Comparison of ENCODE assay signal across 10 cellular contexts in the genomic region with DNA sequence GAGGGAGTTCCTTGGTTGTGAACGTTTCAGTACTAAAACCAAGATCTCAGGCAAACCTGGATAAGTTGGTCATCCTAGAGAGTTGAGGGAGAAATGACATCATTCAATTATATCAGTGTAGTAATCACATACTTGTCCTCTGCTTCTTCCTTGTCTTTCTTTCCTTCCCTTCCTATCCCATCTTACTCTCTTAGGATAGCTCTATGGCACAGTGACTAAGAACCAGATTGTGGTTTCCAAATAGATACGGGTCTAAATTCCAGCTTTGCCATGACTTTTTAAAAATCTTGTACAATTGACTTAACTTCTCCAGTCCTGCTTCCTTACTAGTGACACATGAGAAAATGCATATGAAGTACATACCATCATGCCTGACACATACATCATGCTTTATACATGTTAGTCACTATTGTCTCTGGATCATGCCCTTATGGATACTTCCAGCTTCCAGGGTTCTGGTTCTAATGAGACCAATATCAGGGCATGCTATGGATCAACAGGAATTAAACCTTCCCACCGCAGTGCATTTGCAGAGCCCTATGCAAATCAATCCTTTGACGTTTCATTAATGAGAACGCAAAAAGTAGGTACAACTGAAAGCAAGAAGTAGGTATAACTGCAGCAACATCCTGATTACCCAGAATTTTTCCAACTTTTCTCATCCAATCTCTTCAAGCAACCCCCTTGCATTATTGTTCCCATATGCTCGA.
A peak's percentile ranks its signal among the peaks of the same experiment; 100 is the strongest.
DNase-seq lines count a peak whose midpoint lies in the region; ATAC-seq and TF ChIP-seq lines count a peak whose summit lies in the region.
"Had no signal": no experiment of that assay in that cellular context is flagged by ENCODE, and none has a peak within 500 bp of the region (broad histone marks: within the 10 kb centered on the region; RNA-seq: fewer than 3 reads in every experiment).

No MANE protein-coding gene starts in this region.

- DNase-seq in activated CD4-positive, alpha-beta T cell treated with anti-CD3 and anti-CD28 coated beads, Interleukin-2, amount 10 ng/mL, durations not matched to agents 7 days and 5 days, result no peak
- no peak for DNase-seq in activated CD4-positive, alpha-beta T cell treated with anti-CD3 and anti-CD28 coated beads, Interleukin-2, amount 50 U/mL, for 4 hours
- no peak for DNase-seq in activated T-helper 2 cell treated with anti-CD3 and anti-CD28 coated beads, Interferon-gamma antibody, Interleukin-2, Interleukin-4, amounts not matched to agents 10 μg/mL and 5 μg/mL and 100 μg/mL, durations not matched to agents 14 hours and 24 hours and 36 hours (ENCODE audit: low spot score)
- DNase-seq in glutamatergic neuron, result no peak
- DNase-seq in DMS53 treated with DMSO at 0.1 percent for 48 hours (lab: John Stamatoyannopoulos, UW; ENCODE audit: unreplicated experiment), result no peak
- DNase-seq in DMS 273 (lab: John Stamatoyannopoulos, UW; ENCODE audit: unreplicated experiment), result no peak
- DNase-seq in SKM-1 (lab: John Stamatoyannopoulos, UW; ENCODE audit: unreplicated experiment), result no peak
- DNase-seq: activated CD4-positive, CD25-positive, alpha-beta regulatory T cell; NCI-H2171 treated with DMSO at 0.1 percent for 48 hours had no signal

- H3K27me3 Mint-ChIP-seq in activated CD4-positive, alpha-beta T cell treated with anti-CD3 and anti-CD28 coated beads, Interleukin-2, amount 10 ng/mL, durations not matched to agents 7 days and 5 days, result no peaks in the 10 kb centered on the region
- no peaks in the 10 kb centered on the region for H3K27me3 Mint-ChIP-seq in activated T-helper 2 cell treated with anti-CD3 and anti-CD28 coated beads, Interferon-gamma antibody, Interleukin-2, Interleukin-4, amounts not matched to agents 10 μg/mL and 5 μg/mL and 100 μg/mL, durations not matched to agents 14 hours and 24 hours and 36 hours (ENCODE audit: low read depth)
- peaks cover 5% of the 10 kb centered on the region for H3K27me3 Mint-ChIP-seq in glutamatergic neuron (ENCODE audit: unreplicated experiment)
- no peaks in the 10 kb centered on the region for H3K27me3 Mint-ChIP-seq in stimulated activated memory B cell treated with anti-CD40 and anti-IgM and Interleukin-4, amounts not matched to agents 10 μg/mL and 1 μg/mL and 100 μg/mL, for 72 hours

- H3K36me3 Mint-ChIP-seq in activated CD4-positive, alpha-beta T cell treated with anti-CD3 and anti-CD28 coated beads, Interleukin-2, amount 10 ng/mL, durations not matched to agents 7 days and 5 days (ENCODE audit: low read depth), result no peaks in the 10 kb centered on the region
- no peaks in the 10 kb centered on the region for H3K36me3 Mint-ChIP-seq in activated T-helper 2 cell treated with anti-CD3 and anti-CD28 coated beads, Interferon-gamma antibody, Interleukin-2, Interleukin-4, amounts not matched to agents 10 μg/mL and 5 μg/mL and 100 μg/mL, durations not matched to agents 14 hours and 24 hours and 36 hours (ENCODE audit: low read depth)
- H3K36me3 Mint-ChIP-seq in glutamatergic neuron (ENCODE audit: unreplicated experiment), result no peaks in the 10 kb centered on the region
- no peaks in the 10 kb centered on the region for H3K36me3 Mint-ChIP-seq in stimulated activated memory B cell treated with anti-CD40 and anti-IgM and Interleukin-4, amounts not matched to agents 10 μg/mL and 1 μg/mL and 100 μg/mL, for 72 hours

- CTCF ChIA-PET in activated CD4-positive, alpha-beta T cell treated with anti-CD3 and anti-CD28 coated beads, Interleukin-2, amount 10 ng/mL, durations not matched to agents 7 days and 5 days (lab: Charles Lee), result interaction anchor here (0.7 to 1.3 kb wide), 4 partner anchors 9 to 95 kb away, joined by 3 read pairs; no protein-coding TSS in a partner anchor

- H3K4me3 Mint-ChIP-seq in activated CD4-positive, alpha-beta T cell treated with anti-CD3 and anti-CD28 coated beads, Interleukin-2, amount 10 ng/mL, durations not matched to agents 7 days and 5 days, result no peak overlapping the region
- H3K4me3 Mint-ChIP-seq in activated T-helper 2 cell treated with anti-CD3 and anti-CD28 coated beads, Interferon-gamma antibody, Interleukin-2, Interleukin-4, amounts not matched to agents 10 μg/mL and 5 μg/mL and 100 μg/mL, durations not matched to agents 14 hours and 24 hours and 36 hours (ENCODE audit: low read depth), result peak overlapping the region; percentile 41
- peak overlapping the region; percentile 55 for H3K4me3 Mint-ChIP-seq in glutamatergic neuron (ENCODE audit: unreplicated experiment)
- H3K4me3 Mint-ChIP-seq in stimulated activated memory B cell treated with anti-CD40 and anti-IgM and Interleukin-4, amounts not matched to agents 10 μg/mL and 1 μg/mL and 100 μg/mL, for 72 hours, result peak overlapping the region; percentile 64

- H3K4me1 Mint-ChIP-seq in activated CD4-positive, alpha-beta T cell treated with anti-CD3 and anti-CD28 coated beads, Interleukin-2, amount 10 ng/mL, durations not matched to agents 7 days and 5 days, result peaks cover 80% of the 10 kb centered on the region
- H3K4me1 Mint-ChIP-seq in activated T-helper 2 cell treated with anti-CD3 and anti-CD28 coated beads, Interferon-gamma antibody, Interleukin-2, Interleukin-4, amounts not matched to agents 10 μg/mL and 5 μg/mL and 100 μg/mL, durations not matched to agents 14 hours and 24 hours and 36 hours (ENCODE audit: low read depth), result peaks cover 82% of the 10 kb centered on the region
- peaks cover 53% of the 10 kb centered on the region for H3K4me1 Mint-ChIP-seq in glutamatergic neuron (ENCODE audit: low read depth, unreplicated experiment)
- H3K4me1 Mint-ChIP-seq in stimulated activated memory B cell treated with anti-CD40 and anti-IgM and Interleukin-4, amounts not matched to agents 10 μg/mL and 1 μg/mL and 100 μg/mL, for 72 hours, result peaks cover 77% of the 10 kb centered on the region

- H3K27ac Mint-ChIP-seq in activated CD4-positive, alpha-beta T cell treated with anti-CD3 and anti-CD28 coated beads, Interleukin-2, amount 10 ng/mL, durations not matched to agents 7 days and 5 days, result peak overlapping the region; percentile 54
- H3K27ac Mint-ChIP-seq in activated T-helper 2 cell treated with anti-CD3 and anti-CD28 coated beads, Interferon-gamma antibody, Interleukin-2, Interleukin-4, amounts not matched to agents 10 μg/mL and 5 μg/mL and 100 μg/mL, durations not matched to agents 14 hours and 24 hours and 36 hours, result peak overlapping the region; percentile 93
- peak overlapping the region; percentile 67 for H3K27ac Mint-ChIP-seq in glutamatergic neuron (ENCODE audit: unreplicated experiment)
- H3K27ac Mint-ChIP-seq in stimulated activated memory B cell treated with anti-CD40 and anti-IgM and Interleukin-4, amounts not matched to agents 10 μg/mL and 1 μg/mL and 100 μg/mL, for 72 hours, result peak overlapping the region; percentile 88

- no peak for TF ChIP-seq CTCF in glutamatergic neuron (IDR thresholded peaks at IDR 0.05; ENCODE audit: partially characterized antibody, unreplicated experiment)

- POLR2A ChIA-PET in activated CD4-positive, alpha-beta T cell treated with anti-CD3 and anti-CD28 coated beads, Interleukin-2, amount 10 ng/mL, durations not matched to agents 7 days and 5 days (lab: Charles Lee), result no interaction called here

- intact Hi-C loops in activated T-helper 2 cell treated with anti-CD3 and anti-CD28 coated beads, Interferon-gamma antibody, Interleukin-2, Interleukin-4, amounts not matched to agents 10 μg/mL and 5 μg/mL and 100 μg/mL, durations not matched to agents 14 hours and 24 hours and 36 hours (cut with micrococcal nuclease), result loop anchor here (1.0 to 10.0 kb wide), 8 partner anchors 16 to 349 kb away; partner anchors contain the start of genes CREB1 and METTL21A

- no peak for ATAC-seq in stimulated activated memory B cell treated with anti-CD40 and anti-IgM and Interleukin-4, amounts not matched to agents 10 μg/mL and 1 μg/mL and 100 μg/mL, for 72 hours

- H3K9me3 Mint-ChIP-seq in activated CD4-positive, alpha-beta T cell treated with anti-CD3 and anti-CD28 coated beads, Interleukin-2, amount 10 ng/mL, durations not matched to agents 7 days and 5 days, result peaks cover 2% of the 10 kb centered on the region
- no peaks in the 10 kb centered on the region for H3K9me3 Mint-ChIP-seq in activated T-helper 2 cell treated with anti-CD3 and anti-CD28 coated beads, Interferon-gamma antibody, Interleukin-2, Interleukin-4, amounts not matched to agents 10 μg/mL and 5 μg/mL and 100 μg/mL, durations not matched to agents 14 hours and 24 hours and 36 hours
- H3K9me3 Mint-ChIP-seq in glutamatergic neuron (ENCODE audit: unreplicated experiment), result no peaks in the 10 kb centered on the region
- H3K9me3 Mint-ChIP-seq in stimulated activated memory B cell treated with anti-CD40 and anti-IgM and Interleukin-4, amounts not matched to agents 10 μg/mL and 1 μg/mL and 100 μg/mL, for 72 hours, result no peaks in the 10 kb centered on the region
